Comparison of ENCODE assay signal across 8 cellular contexts in genomic region chr19:18682807-18683108, GRCh38. TPM values are rescaled to one million over a fixed set of nuclear protein-coding genes. Genes with fewer than 3 reads are reported as not detected.
DNase-seq lines count a peak whose midpoint lies in the region; ATAC-seq, FAIRE-seq and TF ChIP-seq lines count a peak whose summit lies in the region.

No MANE protein-coding gene starts in this region.

- H3K27me3 ChIP-seq in PC-3 (ENCODE audit: low read length) (no peaks in the 10 kb centered on the region), endothelial cell of umbilical vein (ENCODE audit: control insufficient read depth in 2 of 2, insufficient read depth in 2 of 2, low read length in 2 of 2) (no peaks in the 10 kb centered on the region), pancreas (no peaks in the 10 kb centered on the region)

- DNase-seq in PC-3, result no peak
- DNase-seq in endothelial cell of umbilical vein (ENCODE audit: low read depth, low spot score), result no peak
- DNase-seq in pancreas, result no peak
- no peak for DNase-seq in RCC 7860 (ENCODE audit: low spot score)
- DNase-seq in AG08396 (ENCODE audit: low spot score), result no peak
- no peak for DNase-seq in activated effector memory CD4-positive, alpha-beta T cell treated with anti-CD3 and anti-CD28 coated beads, Interleukin-2, amount 50 U/mL, for 16 hours

- no peak for TF ChIP-seq POLR2A in endothelial cell of umbilical vein (IDR thresholded peaks at IDR 0.05; ENCODE audit: low read depth, low read length)

- H3K4me2 ChIP-seq in PC-3 (ENCODE audit: low read length) (peak overlapping the region; percentile 77), endothelial cell of umbilical vein (ENCODE audit: insufficient read depth, low read length) (peak overlapping the region; percentile 53)

- CTCF ChIA-PET in PC-3 (lab: Charles Lee), result interaction anchor here (0.6 kb wide), 2 partner anchors 143 to 213 kb away, joined by 3 to 9 read pairs; partner anchors contain the start of gene CERS1
- CTCF ChIA-PET in endothelial cell of umbilical vein (lab: Charles Lee), result interaction anchor here (0.7 to 1.4 kb wide), 4 partner anchors 32 to 164 kb away, joined by 3 to 5 read pairs (median 3); no protein-coding TSS in a partner anchor

- H2AFZ ChIP-seq in PC-3 (ENCODE audit: low read length) (peak overlapping the region; percentile 69), endothelial cell of umbilical vein (ENCODE audit: low read depth, low read length) (no peak overlapping the region)

- FAIRE-seq in endothelial cell of umbilical vein (lab: Jason Lieb, UNC) (no peak), pancreas (lab: Jason Lieb, UNC) (no peak), RCC 7860 (lab: Jason Lieb, UNC) (no peak)

- H3K9me1 ChIP-seq in endothelial cell of umbilical vein (replicated peaks; ENCODE audit: control insufficient read depth, extremely low read depth, insufficient read depth, low read length), result no peaks in the 10 kb centered on the region

- TF ChIP-seq CTCF in PC-3 (conservative IDR thresholded peaks at IDR 0.05; ENCODE audit: low read depth, low read length), result no peak
- no peak for TF ChIP-seq CTCF in endothelial cell of umbilical vein (IDR thresholded peaks at IDR 0.05; ENCODE audit: extremely low read depth in 1 of 2, insufficient read depth in 1 of 2, low read depth in 1 of 2, low read length in 2 of 2)
- no peak for TF ChIP-seq CTCF in pancreas (IDR thresholded peaks at IDR 0.05)

- BruUV-seq in PC-3 (replicated peaks; lab: Mats Ljungman, UMichigan) (no TSS peak), endothelial cell of umbilical vein (replicated peaks; lab: Mats Ljungman, UMichigan) (no TSS peak)

- dilution Hi-C loops in endothelial cell of umbilical vein (cut with MboI; ENCODE audit: extremely low pct_ligation_motif_present, low sequenced_read_pairs), result no loop called here

- H3K36me3 ChIP-seq in PC-3 (ENCODE audit: low read depth, low read length), result no peaks in the 10 kb centered on the region
- no peaks in the 10 kb centered on the region for H3K36me3 ChIP-seq in endothelial cell of umbilical vein (ENCODE audit: control insufficient read depth in 2 of 2, extremely low read depth in 1 of 2, insufficient read depth in 2 of 2, low read length in 2 of 2)
- no peaks in the 10 kb centered on the region for H3K36me3 ChIP-seq in pancreas

- no peaks in the 10 kb centered on the region for H3K9me3 ChIP-seq in PC-3 (ENCODE audit: low read length)
- no peaks in the 10 kb centered on the region for H3K9me3 ChIP-seq in endothelial cell of umbilical vein (replicated peaks; ENCODE audit: control insufficient read depth, insufficient read depth, low read length)
- no peaks in the 10 kb centered on the region for H3K9me3 ChIP-seq in pancreas

- POLR2A ChIA-PET in PC-3 (lab: Charles Lee; ENCODE audit: unreplicated experiment) (interaction anchor here (0.6 kb wide), 1 partner anchor 263 kb away, joined by 3 read pairs; the partner anchor contains the start of gene SSBP4), endothelial cell of umbilical vein (lab: Charles Lee) (no interaction called here)

- peak overlapping the region; percentile 63; the same call in 1 of the 2 replicates for H3K4me3 ChIP-seq in GM08714 (ENCODE audit: low read length)
- H3K4me3 ChIP-seq in PC-3 (ENCODE audit: low read length), result peak overlapping the region; percentile 61
- H3K4me3 ChIP-seq in endothelial cell of umbilical vein (replicated peaks in 1 of 3; ENCODE audit: insufficient read depth in 1 of 3, low read depth in 1 of 3, low read length in 3 of 3), result peak overlapping the region in 1 of 3 experiments; percentile 24
- peak overlapping the region in 3 of 4 donors; percentile 38 to 55 (median 51) for H3K4me3 ChIP-seq in pancreas

- H3K9ac ChIP-seq in PC-3 (ENCODE audit: low read length) (peak overlapping the region; percentile 63), endothelial cell of umbilical vein (replicated peaks; ENCODE audit: extremely low read depth, insufficient read depth, low read length) (no peak overlapping the region)

- intact Hi-C loops in PC-3 (cut with micrococcal nuclease) (no loop called here), endothelial cell of umbilical vein (cut with micrococcal nuclease) (no loop called here), pancreas (cut with DNase I) (no loop called here)

- no peak overlapping the region for H3K27ac ChIP-seq in PC-3 (ENCODE audit: low read length)
- H3K27ac ChIP-seq in endothelial cell of umbilical vein (ENCODE audit: insufficient read depth, low read depth, low read length), result no peak overlapping the region
- H3K27ac ChIP-seq in pancreas, result peak overlapping the region in 1 of 4 donors; percentile 67

- 23 to 27% methylated on average over 8 of the region's 8 CpGs for WGBS in pancreas, 2 donors

- H3K4me1 ChIP-seq in PC-3 (ENCODE audit: insufficient read depth, low read length) (peaks cover 26% of the 10 kb centered on the region), endothelial cell of umbilical vein (ENCODE audit: control insufficient read depth, extremely low read depth, insufficient read depth, low read length) (peaks cover 16% of the 10 kb centered on the region), pancreas (peaks cover 0 to 5% (median 3%) of the 10 kb centered on the region in 3 donors)

- H3K79me2 ChIP-seq in PC-3 (ENCODE audit: low read length) (peaks cover 40% of the 10 kb centered on the region), endothelial cell of umbilical vein (ENCODE audit: control insufficient read depth, insufficient read depth, low read length) (peaks cover 5% of the 10 kb centered on the region)

- H3K9me2 ChIP-seq in PC-3 (replicated peaks; ENCODE audit: low read length), result no peaks in the 10 kb centered on the region

- ATAC-seq in PC-3, result no peak; the same call in 1 of the 2 replicates
- peak in 1 of 4 donors; percentile 4 for ATAC-seq in pancreas
- no peak for ATAC-seq in HG02973 (IDR thresholded peaks at IDR 0.05; ENCODE audit: unreplicated experiment)

- no peaks in the 10 kb centered on the region for H3F3A ChIP-seq in PC-3 (ENCODE audit: low read length, unreplicated experiment)

- peaks cover 9% of the 10 kb centered on the region for H4K20me1 ChIP-seq in PC-3 (ENCODE audit: low read length)
- H4K20me1 ChIP-seq in endothelial cell of umbilical vein (replicated peaks; ENCODE audit: control insufficient read depth, extremely low read depth, insufficient read depth, low read length), result no peaks in the 10 kb centered on the region

TF ChIP-seq in endothelial cell of umbilical vein, 7 proteins besides CTCF, POLR2A, EP300 and RAD21:
- TF ChIP-seq EZH2 (IDR thresholded peaks at IDR 0.05; ENCODE audit: borderline replicate concordance, low read depth, low read length, severe bottlenecking) (no peak), MYC (IDR thresholded peaks at IDR 0.05; ENCODE audit: low read depth, low read length) (no peak), GATA2 (IDR thresholded peaks at IDR 0.05; ENCODE audit: insufficient read depth, insufficient read length, low read depth, low read length) (no peak), MAX (IDR thresholded peaks at IDR 0.05; ENCODE audit: insufficient read depth, insufficient read length) (no peak), FOS (IDR thresholded peaks at IDR 0.05; ENCODE audit: borderline replicate concordance, insufficient read depth, low read length) (no peak), POLR2AphosphoS5 (IDR thresholded peaks at IDR 0.05; ENCODE audit: insufficient read depth, low read depth, low read length) (no peak), JUN (IDR thresholded peaks at IDR 0.05; ENCODE audit: borderline replicate concordance, insufficient read depth, insufficient read length, low read depth) (no peak)

RNA-seq across cellular contexts. Expression of gene CRTC1, which starts 0.7 kb away (rescaled TPM):
- 6.7 and 8.5 TPM in 2 replicates for total RNA-seq in PC-3 (2014; rRNA removed)
- 10.3 and 11.4 TPM in 2 replicates for total RNA-seq in endothelial cell of umbilical vein
- 4.2 and 5.8 TPM in 2 replicates for polyA plus RNA-seq in endothelial cell of umbilical vein
- 1.6 and 2.1 TPM in 2 replicates for polyA plus RNA-seq in endothelial cell of umbilical vein (2011; cell fraction: cytosol; rRNA removed)
- polyA plus RNA-seq in endothelial cell of umbilical vein (2011; cell fraction: nucleus; rRNA removed), result 17.3 and 19.1 TPM in 2 replicates
- polyA plus RNA-seq in endothelial cell of umbilical vein (2012), result 4.9 and 8.4 TPM in 2 replicates
- 2.0 and 2.5 TPM in 2 replicates for polyA minus RNA-seq in endothelial cell of umbilical vein
- 1.2 TPM for polyA minus RNA-seq in endothelial cell of umbilical vein (2011; cell fraction: cytosol; rRNA and poly(A)+ RNA removed)
- polyA minus RNA-seq in endothelial cell of umbilical vein (2011; cell fraction: nucleus; rRNA and poly(A)+ RNA removed), result 4.4 and 9.6 TPM in 2 replicates
- total RNA-seq in pancreas, result 1 to 10 TPM; 5.2 to 8.1 (median 6.5) TPM
- polyA plus RNA-seq in pancreas, result 10 to 100 TPM; 12.4 to 18.1 TPM

RNA-seq across cellular contexts. Expression of gene KLHL26, which starts 45.9 kb away (rescaled TPM):
- total RNA-seq in PC-3 (2014; rRNA removed) (8.4 and 12.7 TPM in 2 replicates), endothelial cell of umbilical vein (6.2 and 6.7 TPM in 2 replicates), pancreas (1 to 10 TPM; 4.6 to 7.8 (median 6.0) TPM)
- polyA plus RNA-seq in endothelial cell of umbilical vein (2.4 and 2.8 TPM in 2 replicates), pancreas (1 to 10 TPM; 3.2 to 4.1 TPM)
- 2.5 and 2.6 TPM in 2 replicates for polyA plus RNA-seq in endothelial cell of umbilical vein (2011; cell fraction: cytosol; rRNA removed)
- 3.8 and 4.1 TPM in 2 replicates for polyA plus RNA-seq in endothelial cell of umbilical vein (2011; cell fraction: nucleus; rRNA removed)
- polyA plus RNA-seq in endothelial cell of umbilical vein (2012), result 2.2 and 3.2 TPM in 2 replicates
- polyA minus RNA-seq in endothelial cell of umbilical vein, result 6.3 and 11.0 TPM in 2 replicates
- polyA minus RNA-seq in endothelial cell of umbilical vein (2011; cell fraction: cytosol; rRNA and poly(A)+ RNA removed), result 3.1 TPM
- 4.0 and 6.0 TPM in 2 replicates for polyA minus RNA-seq in endothelial cell of umbilical vein (2011; cell fraction: nucleus; rRNA and poly(A)+ RNA removed)
